Comparison of ENCODE assay signal across 1 cellular context in genomic region chr2:185456517-185456916, GRCh38.
TF ChIP-seq lines count a peak whose summit lies in the region.

No MANE protein-coding gene starts in this region.

TF ChIP-seq in GM23338, 12 proteins besides CTCF, POLR2A, EP300 and RAD21 (continued from another document):
- no peak for TF ChIP-seq ZNF114 (CRISPR knock-in tag; IDR thresholded peaks at IDR 0.05)
- TF ChIP-seq REST (IDR thresholded peaks at IDR 0.05; ENCODE audit: unreplicated experiment), result no peak
- TF ChIP-seq, protein P1, sequence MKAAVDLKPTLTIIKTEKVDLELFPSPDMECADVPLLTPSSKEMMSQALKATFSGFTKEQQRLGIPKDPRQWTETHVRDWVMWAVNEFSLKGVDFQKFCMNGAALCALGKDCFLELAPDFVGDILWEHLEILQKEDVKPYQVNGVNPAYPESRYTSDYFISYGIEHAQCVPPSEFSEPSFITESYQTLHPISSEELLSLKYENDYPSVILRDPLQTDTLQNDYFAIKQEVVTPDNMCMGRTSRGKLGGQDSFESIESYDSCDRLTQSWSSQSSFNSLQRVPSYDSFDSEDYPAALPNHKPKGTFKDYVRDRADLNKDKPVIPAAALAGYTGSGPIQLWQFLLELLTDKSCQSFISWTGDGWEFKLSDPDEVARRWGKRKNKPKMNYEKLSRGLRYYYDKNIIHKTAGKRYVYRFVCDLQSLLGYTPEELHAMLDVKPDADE (IDR thresholded peaks at IDR 0.05), result no peak
- no peak for TF ChIP-seq POLR2AphosphoS5 (IDR thresholded peaks at IDR 0.05; ENCODE audit: low read depth)
TF ChIP-seq in GM23338: peak in this region for 0.
